Comparison of ENCODE assay signal across 9 cellular contexts in the genomic region with DNA sequence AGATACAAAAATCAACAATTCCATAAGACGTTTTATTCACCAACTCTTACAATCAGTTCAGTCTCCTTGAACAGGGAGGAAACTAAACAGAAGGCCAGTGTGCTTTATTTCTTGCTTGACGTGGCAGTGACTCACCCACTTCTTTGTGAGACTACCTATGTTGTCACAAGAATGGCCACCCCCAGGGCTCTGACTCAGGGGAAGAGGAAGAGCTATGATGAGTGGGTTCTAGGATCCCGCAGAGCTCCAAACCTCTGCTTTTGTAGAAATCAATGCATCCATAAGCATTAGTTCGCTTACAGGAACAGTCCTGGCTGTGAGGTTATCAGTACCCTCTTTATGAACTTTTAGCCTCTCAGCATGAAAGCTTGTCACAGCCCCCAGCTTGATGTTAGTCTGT.
DNase-seq lines count a peak whose midpoint lies in the region; TF ChIP-seq lines count a peak whose summit lies in the region.
"Had no signal": no experiment of that assay in that cellular context is flagged by ENCODE, and none has a peak within 500 bp of the region (broad histone marks: within the 10 kb centered on the region; RNA-seq: fewer than 3 reads in every experiment).

No MANE protein-coding gene starts in this region.

- TF ChIP-seq POLR2A in esophagus squamous epithelium (IDR thresholded peaks at IDR 0.05) = no peak

- DNase-seq in NCI-H146 (lab: John Stamatoyannopoulos, UW) = peak; percentile 57
- DNase-seq in NCI-H146 treated with DMSO at 0.1 percent for 48 hours (lab: John Stamatoyannopoulos, UW; ENCODE audit: unreplicated experiment) = no peak
- DNase-seq in NOMO-1 treated with dmso at 0.1 percent for 144 hours (lab: John Stamatoyannopoulos, UW; ENCODE audit: unreplicated experiment) = peak; percentile 85
- no peak for DNase-seq in esophagus squamous epithelium (lab: John Stamatoyannopoulos, UW)
- peak; percentile 93 for DNase-seq in skeletal muscle cell (ENCODE audit: low read depth)
- no peak for DNase-seq in KG1 (lab: John Stamatoyannopoulos, UW)
- DNase-seq in GM13977 (ENCODE audit: low spot score) = no peak
- no peak for DNase-seq in effector CD4-positive, alpha-beta T cell
- DNase-seq: effector memory CD4-positive, alpha-beta T cell had no signal

- H3K4me1 ChIP-seq in esophagus squamous epithelium = peaks cover 0 to 21% (median 4%) of the 10 kb centered on the region in 3 donors

- H3K27ac ChIP-seq in esophagus squamous epithelium = peak overlapping the region in 3 of 4 donors; percentile 12 to 64 (median 45)

- H3K4me3 ChIP-seq in esophagus squamous epithelium = no peak overlapping the region
- no peak overlapping the region for H3K4me3 ChIP-seq in skeletal muscle cell (ENCODE audit: low read depth, low read length)

- in situ Hi-C loops in GM13977 (cut with MboI; ENCODE audit: low pct_unique_long_range_greater_than_20kb, low sequenced_read_pairs, unreplicated experiment) = no loop called here

- H3K27me3 ChIP-seq in esophagus squamous epithelium = no peaks in the 10 kb centered on the region

- H3K36me3 ChIP-seq in esophagus squamous epithelium = no peaks in the 10 kb centered on the region

- intact Hi-C loops in esophagus squamous epithelium (cut with DNase I) = no loop called here

- no peaks in the 10 kb centered on the region for H3K9me3 ChIP-seq in esophagus squamous epithelium

- WGBS in esophagus squamous epithelium, 2 donors = 9 to 54% methylated on average over 4 of the region's 4 CpGs

- TF ChIP-seq CTCF in esophagus squamous epithelium (IDR thresholded peaks at IDR 0.05) (no peak), GM13977 (IDR thresholded peaks at IDR 0.05; ENCODE audit: extremely low read depth, insufficient read depth, missing control alignments) (no peak)

Comparison
In these comparisons a context has a peak if more than half of its experiments do, and no peak if none do; other contexts are left out.
1. DNase-seq: peak in NCI-H146 (single experiment), NOMO-1 treated with dmso at 0.1 percent for 144 hours (single experiment) and skeletal muscle cell (single experiment); none in NCI-H146 treated with DMSO at 0.1 percent for 48 hours (single experiment), esophagus squamous epithelium (single experiment), KG1 (single experiment), GM13977 (single experiment) and effector CD4-positive, alpha-beta T cell (single experiment).